ENCODE assay signal across 8 cellular contexts in genomic region chr10:80454526-80455460, GRCh38. TPM values are rescaled to one million over a fixed set of nuclear protein-coding genes. Genes with fewer than 3 reads are reported as not detected.
DNase-seq lines count a peak whose midpoint lies in the region; ATAC-seq and TF ChIP-seq lines count a peak whose summit lies in the region.

No MANE protein-coding gene starts in this region.

- peak overlapping the region; percentile 94 for H3K4me2 ChIP-seq in DND-41 (ENCODE audit: insufficient read depth, low read length)

- DNase-seq in DND-41, result peak; percentile 41
- DNase-seq in fibroblast of the aortic adventitia (ENCODE audit: low read depth), result peak; percentile 28
- no peak for DNase-seq in NCI-H524 (lab: John Stamatoyannopoulos, UW)
- no peak for DNase-seq in dedifferentiated amniotic fluid mesenchymal stem cell (ENCODE audit: extremely low spot score)

- no peak for TF ChIP-seq CTCF in DND-41 (IDR thresholded peaks at IDR 0.05; ENCODE audit: borderline replicate concordance, extremely low read depth, low read length, poor library complexity, severe bottlenecking)
- TF ChIP-seq CTCF in fibroblast of the aortic adventitia (IDR thresholded peaks at IDR 0.05; ENCODE audit: insufficient read depth, low read length), result no peak

- H3K27ac ChIP-seq in DND-41 (ENCODE audit: low read length), result peak overlapping the region; percentile 41; the same call in 1 of the 2 replicates

- H3K4me3 ChIP-seq in DND-41 (ENCODE audit: low read depth in 1 of 2, low read length in 2 of 2), result peak overlapping the region; percentile 72 to 86
- H3K4me3 ChIP-seq in fibroblast of the aortic adventitia (ENCODE audit: low read depth, low read length), result peak overlapping the region; percentile 85
- H3K4me3 ChIP-seq in neuron (ENCODE audit: low read length), result peak overlapping the region; percentile 82

- H3K4me1 ChIP-seq in DND-41 (ENCODE audit: insufficient read depth, low read length) (peaks cover 46% of the 10 kb centered on the region), neuron (ENCODE audit: insufficient read depth, low read length) (peaks cover 28% of the 10 kb centered on the region)

- H3K9ac ChIP-seq in DND-41 (ENCODE audit: low read depth, low read length), result peak overlapping the region; percentile 90

- peak; percentile 36 for ATAC-seq in DND-41 (ENCODE audit: insufficient read depth, low read depth)
- peak; percentile 11 for ATAC-seq in GM19463 (IDR thresholded peaks at IDR 0.05; ENCODE audit: unreplicated experiment)
- peak; percentile 14 for ATAC-seq in HG03520 (IDR thresholded peaks at IDR 0.05; ENCODE audit: unreplicated experiment)
- ATAC-seq in activated CD4-positive, CD25-positive, alpha-beta regulatory T cell treated with anti-CD3 and anti-CD28 coated beads, Interleukin-2, amount 50 U/mL, for 24 hours, result peak; percentile 12 to 14

- H4K20me1 ChIP-seq in DND-41 (ENCODE audit: insufficient read depth, low read length), result peaks cover 37% of the 10 kb centered on the region

- H3K79me2 ChIP-seq in DND-41 (ENCODE audit: insufficient read depth, low read length), result peaks cover 31% of the 10 kb centered on the region

- H3K9me3 ChIP-seq in DND-41 (ENCODE audit: insufficient read depth, low read length, severe bottlenecking), result no peaks in the 10 kb centered on the region
- H3K9me3 ChIP-seq in neuron (ENCODE audit: low read length), result peaks cover 2% of the 10 kb centered on the region

- no peaks in the 10 kb centered on the region; the same call in 1 of the 2 replicates for H3K36me3 ChIP-seq in DND-41 (ENCODE audit: insufficient read depth, low read length)
- peaks cover 5% of the 10 kb centered on the region for H3K36me3 ChIP-seq in neuron (ENCODE audit: insufficient read depth, low read length)

- H2AFZ ChIP-seq in DND-41 (ENCODE audit: low read depth, low read length) (peak overlapping the region; percentile 87), neuron (ENCODE audit: low read depth, low read length) (peak overlapping the region; percentile 57)

- H3K27me3 ChIP-seq in DND-41 (ENCODE audit: insufficient read depth, low read length, poor library complexity) (peaks cover 3% of the 10 kb centered on the region), neuron (ENCODE audit: insufficient read depth, low read length) (no peaks in the 10 kb centered on the region)

RNA-seq across cellular contexts. Expression of gene TSPAN14, which starts 0.7 kb away (rescaled TPM):
- total RNA-seq in fibroblast of the aortic adventitia (ENCODE audit: low replicate concordance), result 21.3 and 107 TPM in 2 replicates

RNA-seq across cellular contexts. Expression of gene PRXL2A, which starts 46.4 kb away (rescaled TPM):
- total RNA-seq in fibroblast of the aortic adventitia (ENCODE audit: low replicate concordance), result 0.90 and 17.7 TPM in 2 replicates

Comparison
In these comparisons a context has a peak if more than half of its experiments do, and no peak if none do; other contexts are left out.
1. DNase-seq: peak in DND-41 (single experiment) and fibroblast of the aortic adventitia (single experiment); none in NCI-H524 (0 of 2) and dedifferentiated amniotic fluid mesenchymal stem cell (single experiment).
2. Peak in every context shown above with its lines, with median percentiles within 50 percentile points of each other: ATAC-seq and H3K4me3 ChIP-seq.